In genomic region chr17:6496636-6497441, GRCh38 we compare ENCODE assay signal across 12 cellular contexts. TPM values are rescaled to one million over a fixed set of nuclear protein-coding genes. Genes with fewer than 3 reads are reported as not detected.
DNase-seq lines count a peak whose midpoint lies in the region; ATAC-seq, FAIRE-seq and TF ChIP-seq lines count a peak whose summit lies in the region.
"Had no signal": no experiment of that assay in that cellular context is flagged by ENCODE, and none has a peak within 500 bp of the region (broad histone marks: within the 10 kb centered on the region; RNA-seq: fewer than 3 reads in every experiment).

No MANE protein-coding gene starts in this region.

- peaks cover 24% of the 10 kb centered on the region for H3K4me1 ChIP-seq in SJCRH30
- H3K4me1 ChIP-seq in spleen = peaks cover 30 to 85% (median 51%) of the 10 kb centered on the region in 6 donors

- no peak overlapping the region for H3K27ac Mint-ChIP-seq in activated T-cell treated with anti-CD3 and anti-CD28 coated beads, Interleukin-2, amount 50 U/mL, for 24 hours

- no peak overlapping the region for H3K4me3 Mint-ChIP-seq in activated T-cell treated with anti-CD3 and anti-CD28 coated beads, Interleukin-2, amount 50 U/mL, for 24 hours

- TF ChIP-seq CTCF in spleen (IDR thresholded peaks at IDR 0.05 in 8 of 11, conservative IDR thresholded peaks at IDR 0.05 in 3 of 11) (no peak), D721Med (IDR thresholded peaks at IDR 0.05; ENCODE audit: insufficient read depth, missing control alignments) (no peak)

- H3K27ac ChIP-seq in SJCRH30 (peak overlapping the region; percentile 14; the same call in 1 of the 2 replicates), spleen (peak overlapping the region in 5 of 8 donors; percentile 44 to 66 (median 51))

- no peaks in the 10 kb centered on the region for H3K27me3 ChIP-seq in SJCRH30
- H3K27me3 ChIP-seq in spleen (replicated peaks in 1 of 7) = peaks cover 0 to 8% (median 0%) of the 10 kb centered on the region in 7 donors

- ATAC-seq in left ventricle myocardium superior = peak; percentile 63
- ATAC-seq in GM21528 (IDR thresholded peaks at IDR 0.05; ENCODE audit: low FRiP score, unreplicated experiment) = no peak

- H3K27me3 Mint-ChIP-seq in activated T-cell treated with anti-CD3 and anti-CD28 coated beads, Interleukin-2, amount 50 U/mL, for 24 hours = peaks cover 4% of the 10 kb centered on the region

- H3K9me3 Mint-ChIP-seq in activated T-cell treated with anti-CD3 and anti-CD28 coated beads, Interleukin-2, amount 50 U/mL, for 24 hours = no peaks in the 10 kb centered on the region

- WGBS in spleen, 5 donors = 24 to 40% (median 30%) methylated on average over 15 of the region's 15 CpGs

- H3K4me3 ChIP-seq in SJCRH30 (no peak overlapping the region), spleen (no peak overlapping the region)

- no peaks in the 10 kb centered on the region for H3K9me3 ChIP-seq in SJCRH30 (replicated peaks)
- no peaks in the 10 kb centered on the region for H3K9me3 ChIP-seq in spleen

- no peak for TF ChIP-seq POLR2A in spleen (IDR thresholded peaks at IDR 0.05)

- H3K36me3 Mint-ChIP-seq in activated T-cell treated with anti-CD3 and anti-CD28 coated beads, Interleukin-2, amount 50 U/mL, for 24 hours (ENCODE audit: low read depth) = no peaks in the 10 kb centered on the region

- FAIRE-seq in D721Med (lab: Jason Lieb, UNC) = no peak
- FAIRE-seq: TTC549 had no signal

- peak; percentile 27 for DNase-seq in activated T-cell treated with anti-CD3 and anti-CD28 coated beads, Interleukin-2, amount 50 U/mL, for 24 hours
- no peak for DNase-seq in activated T-cell treated with anti-CD3 and anti-CD28 coated beads, Interleukin-2, amount 50 U/mL, for 48 hours
- DNase-seq in SJCRH30 (peak in 1 of 2 experiments; percentile 22), left ventricle myocardium superior (no peak), spleen (peak; percentile 72), SW 1271 (lab: John Stamatoyannopoulos, UW) (no peak), D721Med (ENCODE audit: insufficient read length, low spot score) (no peak)
- DNase-seq: foreskin fibroblast, NCI-H1105 treated with DMSO at 0.1 percent for 48 hours, OCI-M1 had no signal

- H3K36me3 ChIP-seq in SJCRH30 (peaks cover 3% of the 10 kb centered on the region; the same call in 1 of the 2 replicates), spleen (peaks cover 0 to 18% (median 0%) of the 10 kb centered on the region in 6 donors)

- intact Hi-C loops in left ventricle myocardium superior (cut with micrococcal nuclease) = no loop called here
- intact Hi-C loops in spleen (cut with DNase I; ENCODE audit: low total_unique reads) = no loop called here

- H3K4me1 Mint-ChIP-seq in activated T-cell treated with anti-CD3 and anti-CD28 coated beads, Interleukin-2, amount 50 U/mL, for 24 hours (ENCODE audit: low read depth) = peaks cover 16% of the 10 kb centered on the region

RNA-seq across cellular contexts. Expression of gene PIMREG, which starts 52.6 kb away (rescaled TPM):
- 87.2 and 94.7 TPM in 2 replicates for total RNA-seq in SJCRH30 (2014; rRNA removed; shearing (Covaris generic))
- total RNA-seq in left ventricle myocardium superior (not detected), spleen (10 to 100 TPM in 1 of 7 donors, 1 to 10 TPM in 6; 1.8 to 11.6 (median 3.9) TPM)
- polyA plus RNA-seq in spleen = 1 to 10 TPM; 1.3 to 4.0 (median 1.6) TPM

RNA-seq across cellular contexts. Expression of gene PITPNM3, which starts 59.5 kb away (rescaled TPM):
- 39.2 and 39.7 TPM in 2 replicates for total RNA-seq in SJCRH30 (2014; rRNA removed; shearing (Covaris generic))
- 0.59 TPM for total RNA-seq in left ventricle myocardium superior
- total RNA-seq in spleen = 100 to 1,000 TPM in 6 of 7 donors, 10 to 100 TPM in 1; 51.9 to 215 (median 140) TPM
- polyA plus RNA-seq in spleen = 10 to 100 TPM in 1 of 3 donors, 1 to 10 TPM in 2; 5.4 to 63.3 (median 9.1) TPM

Comparison
In these comparisons a context has a peak if more than half of its experiments do, and no peak if none do; other contexts are left out.
1. DNase-seq: peak in activated T-cell treated with anti-CD3 and anti-CD28 coated beads, Interleukin-2, amount 50 U/mL, for 24 hours (single experiment) and spleen (single experiment); none in activated T-cell treated with anti-CD3 and anti-CD28 coated beads, Interleukin-2, amount 50 U/mL, for 48 hours (0 of 2), left ventricle myocardium superior (single experiment), SW 1271 (0 of 2) and D721Med (single experiment).
2. RNA of gene PITPNM3, which starts 59.5 kb away (total RNA-seq): 51.9 to 215 TPM in spleen and 39.2 to 39.7 TPM in SJCRH30; 0.59 TPM in left ventricle myocardium superior (single experiment); every median in the first group is over 10 times any median in the second.